In the genomic region with DNA sequence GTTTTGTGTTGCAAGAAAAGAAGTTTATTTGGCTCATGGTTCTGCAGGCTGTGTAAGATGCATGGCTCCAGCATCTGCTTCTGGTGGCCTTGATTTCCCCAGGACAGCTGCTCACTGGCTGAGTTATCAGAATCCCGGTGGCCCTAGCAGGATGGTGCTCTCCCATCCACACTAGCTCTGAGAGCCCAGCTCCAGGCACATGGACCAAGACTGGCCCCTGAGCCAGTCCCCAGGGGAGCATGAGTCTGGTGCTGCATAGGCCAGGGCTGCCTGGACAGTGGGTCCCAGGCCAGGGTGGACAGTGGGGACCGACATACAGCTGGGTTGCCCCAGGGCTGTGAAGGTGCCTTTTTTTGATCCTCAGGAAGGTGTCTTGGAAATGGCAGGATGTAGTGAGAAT, we compare ENCODE assay signal across 21 cellular contexts. TPM values are rescaled to one million over a fixed set of nuclear protein-coding genes. Genes with fewer than 3 reads are reported as not detected.
DNase-seq lines count a peak whose midpoint lies in the region; ATAC-seq, FAIRE-seq and TF ChIP-seq lines count a peak whose summit lies in the region.
"Had no signal": no experiment of that assay in that cellular context is flagged by ENCODE, and none has a peak within 500 bp of the region (broad histone marks: within the 10 kb centered on the region; RNA-seq: fewer than 3 reads in every experiment).

No MANE protein-coding gene starts in this region.

- no peak overlapping the region for H4K8ac ChIP-seq in H9 (replicated peaks; ENCODE audit: insufficient read length, low read depth, low read length)
- H4K8ac ChIP-seq in H1 (ENCODE audit: extremely low read depth, insufficient read depth, low read length): peak overlapping the region; percentile 51; the same call in 1 of the 2 replicates

- no peak overlapping the region for H3K23ac ChIP-seq in H9 (ENCODE audit: insufficient read length, low read depth, low read length)
- no peak overlapping the region for H3K23ac ChIP-seq in H1 (ENCODE audit: insufficient read length)

- H3K4ac ChIP-seq in H9 (ENCODE audit: low read depth, low read length) (no peak overlapping the region), H1 (replicated peaks; ENCODE audit: insufficient read length, low read depth, low read length) (no peak overlapping the region)

- no peak overlapping the region for H2BK120ac ChIP-seq in H9 (ENCODE audit: low read depth, low read length, poor library complexity, severe bottlenecking)
- no peak overlapping the region for H2BK120ac ChIP-seq in H1 (replicated peaks; ENCODE audit: low read depth, low read length)

- H3K9ac ChIP-seq in H9 (ENCODE audit: extremely low read depth, insufficient read length, low read length) (no peak overlapping the region), H1 (replicated peaks in 1 of 4; ENCODE audit: extremely low read depth in 1 of 4, low read depth in 3 of 4, low read length in 3 of 4) (no peak overlapping the region)

- peaks cover 20 to 76% of the 10 kb centered on the region in 2 experiments for H3K9me3 Mint-ChIP-seq in H9
- H3K9me3 Mint-ChIP-seq: CD8-positive, alpha-beta memory T cell; IgD-negative memory B cell had no signal

- TF ChIP-seq CTCF in H9 (conservative IDR thresholded peaks at IDR 0.05) (no peak), H1 (IDR thresholded peaks at IDR 0.05; ENCODE audit: control extremely low read depth in 1 of 3, insufficient read depth in 1 of 3, low read depth in 1 of 3, low read length in 3 of 3) (no peak), spleen (IDR thresholded peaks at IDR 0.05 in 8 of 11, conservative IDR thresholded peaks at IDR 0.05 in 3 of 11) (no peak), esophagus squamous epithelium (IDR thresholded peaks at IDR 0.05) (no peak)

- DNase-seq in H9 (peak; percentile 11), H1 (ENCODE audit: low read depth in 1 of 2, low spot score in 2 of 2) (no peak), mesenteric fat pad (ENCODE audit: low spot score) (peak; percentile 24), spleen (peak; percentile 66), DMS79 treated with DMSO at 0.1 percent for 48 hours (lab: John Stamatoyannopoulos, UW) (no peak), esophagus squamous epithelium (lab: John Stamatoyannopoulos, UW) (no peak)
- DNase-seq: BE2C; C1 segment of cervical spinal cord; CD4-positive, CD25-positive, alpha-beta regulatory T cell; CD8-positive, alpha-beta memory T cell; COR-L47; DMS 273 treated with DMSO at 0.1 percent for 48 hours; DMS53; H7 had no signal

- peaks cover 6 to 14% (median 6%) of the 10 kb centered on the region in 3 experiments for H3K36me3 Mint-ChIP-seq in H9 (ENCODE audit: insufficient read depth in 1 of 3, low read depth in 3 of 3)
- H3K36me3 Mint-ChIP-seq: CD4-positive, CD25-positive, alpha-beta regulatory T cell; IgD-negative memory B cell had no signal

- intact Hi-C loops in spleen (cut with DNase I; ENCODE audit: low total_unique reads): no loop called here
- intact Hi-C loops in esophagus squamous epithelium (cut with DNase I): no loop called here

- H3T11ph ChIP-seq in H9 (ENCODE audit: low read length): no peak overlapping the region

- no peak overlapping the region for H2AFZ ChIP-seq in H9 (ENCODE audit: low read length)
- H2AFZ ChIP-seq in H1 (ENCODE audit: low read length): no peak overlapping the region
- H2AFZ ChIP-seq: GM23338 had no signal

- H3K4me1 Mint-ChIP-seq in H9: no peaks in the 10 kb centered on the region; a peak in 1 of 4 replicates
- H3K4me1 Mint-ChIP-seq: CD4-positive, CD25-positive, alpha-beta regulatory T cell; CD8-positive, alpha-beta memory T cell; GM23338 had no signal

- H3K56ac ChIP-seq in H9 (ENCODE audit: insufficient read length, low read depth, low read length) (no peak overlapping the region), H1 (replicated peaks; ENCODE audit: insufficient read length, low read depth, low read length) (no peak overlapping the region)

- POLR2A ChIA-PET in H1 (lab: Charles Lee; ENCODE audit: partially characterized antibody): interaction anchor here (1.6 kb wide), 1 partner anchor 9 kb away, joined by 7 read pairs; no protein-coding TSS in a partner anchor

- no peaks in the 10 kb centered on the region; the same call in 1 of the 2 replicates for H3K27me3 Mint-ChIP-seq in H9 (ENCODE audit: low read depth)

- no peak for TF ChIP-seq EP300 in H1 (IDR thresholded peaks at IDR 0.05; ENCODE audit: borderline replicate concordance in 1 of 2, low read depth in 2 of 2, low read length in 2 of 2)

- no peaks in the 10 kb centered on the region for H3K79me2 ChIP-seq in H9 (ENCODE audit: insufficient read depth, low read length)
- no peaks in the 10 kb centered on the region for H3K79me2 ChIP-seq in H1 (ENCODE audit: control insufficient read depth in 1 of 2, insufficient read depth in 2 of 2, low read length in 2 of 2)

- H3K9me3 ChIP-seq in H9 (ENCODE audit: control insufficient read depth, low read depth, low read length) (no peaks in the 10 kb centered on the region), H1 (ENCODE audit: insufficient read depth in 2 of 2, low read depth in 1 of 2, low read length in 1 of 2) (no peaks in the 10 kb centered on the region), spleen (no peaks in the 10 kb centered on the region), esophagus squamous epithelium (no peaks in the 10 kb centered on the region)
- H3K9me3 ChIP-seq: BE2C had no signal

- no peaks in the 10 kb centered on the region for H3K79me1 ChIP-seq in H9 (ENCODE audit: insufficient read depth, low read depth, low read length, poor library complexity, severe bottlenecking)
- no peaks in the 10 kb centered on the region for H3K79me1 ChIP-seq in H1 (ENCODE audit: low read depth, low read length)

- no peak overlapping the region for H3K27ac ChIP-seq in H9 (ENCODE audit: insufficient read length, low read depth, low read length)
- no peak overlapping the region for H3K27ac ChIP-seq in H1 (ENCODE audit: low read depth, low read length)
- no peak overlapping the region for H3K27ac ChIP-seq in spleen
- H3K27ac ChIP-seq in esophagus squamous epithelium: no peak overlapping the region

- no peak overlapping the region for H3K4me2 ChIP-seq in H9 (ENCODE audit: insufficient read depth, insufficient read length, low read length)
- no peak overlapping the region for H3K4me2 ChIP-seq in H1 (ENCODE audit: insufficient read depth in 1 of 2, low read depth in 2 of 2, low read length in 2 of 2)
- H3K4me2 ChIP-seq: GM23338 had no signal

- H3K4me1 ChIP-seq in H9 (ENCODE audit: insufficient read depth, low read length): no peaks in the 10 kb centered on the region
- no peaks in the 10 kb centered on the region for H3K4me1 ChIP-seq in H1 (replicated peaks in 1 of 4; ENCODE audit: control insufficient read depth in 3 of 4, insufficient read depth in 4 of 4, low read length in 3 of 4)
- peaks cover 0 to 20% (median 2%) of the 10 kb centered on the region in 6 donors for H3K4me1 ChIP-seq in spleen
- H3K4me1 ChIP-seq in esophagus squamous epithelium: no peaks in the 10 kb centered on the region
- H3K4me1 ChIP-seq: BE2C had no signal

- H4K5ac ChIP-seq in H9 (ENCODE audit: insufficient read length, low read depth, low read length) (no peak overlapping the region), H1 (ENCODE audit: insufficient read length, low read depth, low read length) (no peak overlapping the region)

- H2BK5ac ChIP-seq in H9 (ENCODE audit: insufficient read length, low read length): no peak overlapping the region
- no peak overlapping the region for H2BK5ac ChIP-seq in H1 (ENCODE audit: low read depth, low read length)

- no CpG with 5 or more reads among the region's 2 CpGs for WGBS in H9 (ENCODE audit: extremely low coverage, insufficient read length, low lambda C conversion rate)
- 100% methylated on average over 2 of the region's 2 CpGs; no CpG with 5 or more reads in 1 of the 2 experiments for WGBS in H1 (ENCODE audit: extremely low coverage in 1 of 2, insufficient coverage in 1 of 2, insufficient read length in 1 of 2, insufficient replicate concordance in 2 of 2, low coverage in 1 of 2, low lambda C conversion rate in 2 of 2, missing lambda C conversion rate in 1 of 2), 2 experiments
- WGBS in spleen, 5 donors: 83 to 95% (median 85%) methylated on average over 2 of the region's 2 CpGs
- WGBS in esophagus squamous epithelium, 2 donors: 60% methylated on average over 1 of the region's 2 CpGs; no CpG with 5 or more reads in 1 of the 2 donors

- H3K27me3 ChIP-seq in H9 (ENCODE audit: insufficient read depth, low read length) (no peaks in the 10 kb centered on the region), H1 (replicated peaks in 1 of 4; ENCODE audit: control insufficient read depth in 3 of 4, extremely low read depth in 1 of 4, insufficient read depth in 3 of 4, low read length in 3 of 4) (no peaks in the 10 kb centered on the region), spleen (replicated peaks in 1 of 7) (peaks cover 0 to 18% (median 0%) of the 10 kb centered on the region in 7 donors), esophagus squamous epithelium (peaks cover 0 to 9% (median 0%) of the 10 kb centered on the region in 4 donors)
- H3K27me3 ChIP-seq: BE2C had no signal

- H3K14ac ChIP-seq in H9 (ENCODE audit: insufficient read depth, low read length) (no peak overlapping the region; the same call in 1 of the 2 replicates), H1 (ENCODE audit: insufficient read length) (no peak overlapping the region)

- H4K91ac ChIP-seq in H9 (ENCODE audit: insufficient read length, low read depth, low read length) (no peak overlapping the region), H1 (replicated peaks; ENCODE audit: insufficient read length, low read length) (no peak overlapping the region)

- H3K36me3 ChIP-seq in H1 (ENCODE audit: control insufficient read depth in 2 of 4, insufficient read depth in 4 of 4, low read length in 3 of 4) (peaks cover 0 to 13% (median 4%) of the 10 kb centered on the region in 4 experiments; a peak in 1 of 8 replicates), spleen (peaks cover 0 to 100% (median 8%) of the 10 kb centered on the region in 6 donors), esophagus squamous epithelium (no peaks in the 10 kb centered on the region)
- H3K36me3 ChIP-seq: BE2C had no signal

- CTCF ChIA-PET in H1 (lab: Charles Lee; ENCODE audit: partially characterized antibody): interaction anchor here (0.9 to 1.1 kb wide), 2 partner anchors 18 to 386 kb away, joined by 3 to 4 read pairs; no protein-coding TSS in a partner anchor

- H3K18ac ChIP-seq in H9 (ENCODE audit: insufficient read length, low read depth, low read length) (no peak overlapping the region), H1 (ENCODE audit: extremely low read depth, low read length) (no peak overlapping the region)

- H3K23me2 ChIP-seq in H9 (ENCODE audit: insufficient read length, low read depth, low read length, poor library complexity, severe bottlenecking): no peaks in the 10 kb centered on the region
- peaks cover 5% of the 10 kb centered on the region; the same call in 1 of the 2 replicates for H3K23me2 ChIP-seq in H1 (ENCODE audit: low read depth, low read length)

- H2AK5ac ChIP-seq in H9 (ENCODE audit: insufficient read length, low read length): no peak overlapping the region
- no peak overlapping the region for H2AK5ac ChIP-seq in H1 (ENCODE audit: low read depth, low read length)

- no peak for ATAC-seq in HG03378 (IDR thresholded peaks at IDR 0.05; ENCODE audit: unreplicated experiment)
- ATAC-seq: GM23338, HepG2 had no signal

- no peak overlapping the region for H2BK15ac ChIP-seq in H9 (ENCODE audit: low read depth, low read length)
- no peak overlapping the region for H2BK15ac ChIP-seq in H1 (ENCODE audit: low read length)

- TF ChIP-seq POLR2A in H1 (IDR thresholded peaks at IDR 0.05; ENCODE audit: control extremely low read depth in 1 of 2, low read depth in 2 of 2, low read length in 2 of 2) (no peak), spleen (IDR thresholded peaks at IDR 0.05) (no peak), esophagus squamous epithelium (IDR thresholded peaks at IDR 0.05) (no peak)

- no peak overlapping the region for H3K27ac Mint-ChIP-seq in H9
- H3K27ac Mint-ChIP-seq: CD4-positive, CD25-positive, alpha-beta regulatory T cell; CD8-positive, alpha-beta memory T cell; GM23338; IgD-negative memory B cell had no signal

- no peak for TF ChIP-seq RAD21 in H1 (IDR thresholded peaks at IDR 0.05 in 1 of 2, conservative IDR thresholded peaks at IDR 0.05 in 1 of 2; ENCODE audit: low read depth in 2 of 2, low read length in 2 of 2)

- H3K4me3 Mint-ChIP-seq in H9: no peak overlapping the region
- H3K4me3 Mint-ChIP-seq: CD4-positive, CD25-positive, alpha-beta regulatory T cell; CD8-positive, alpha-beta memory T cell; GM23338 had no signal

- H2BK12ac ChIP-seq in H9 (ENCODE audit: insufficient read length, low read depth, low read length): no peak overlapping the region
- H2BK12ac ChIP-seq in H1 (ENCODE audit: low read depth, low read length): no peak overlapping the region

- H3K4me3 ChIP-seq in H1 (ENCODE audit: extremely low read depth in 1 of 4, insufficient read depth in 2 of 4, low read depth in 3 of 4, low read length in 4 of 4): no peak overlapping the region
- H3K4me3 ChIP-seq in spleen: no peak overlapping the region
- no peak overlapping the region for H3K4me3 ChIP-seq in esophagus squamous epithelium
- H3K4me3 ChIP-seq: GM23338 had no signal

- H2BK20ac ChIP-seq in H9 (ENCODE audit: low read depth, low read length, poor library complexity, severe bottlenecking): no peak overlapping the region
- no peak overlapping the region for H2BK20ac ChIP-seq in H1 (ENCODE audit: low read length)

- H4K20me1 ChIP-seq in H9 (ENCODE audit: control insufficient read depth, insufficient read depth, insufficient read length) (no peaks in the 10 kb centered on the region), H1 (replicated peaks in 1 of 2; ENCODE audit: control insufficient read depth in 1 of 2, insufficient read depth in 2 of 2, low read length in 2 of 2) (peaks cover 0 to 2% of the 10 kb centered on the region in 2 experiments)

- FAIRE-seq in H1 (lab: Jason Lieb, UNC): no peak
- FAIRE-seq: G401.6, GM12891, GM19239, HepG2 had no signal

RNA-seq across cellular contexts. Expression of a gene that starts 10.4 kb away (rescaled TPM):
- 1.2 and 1.4 TPM in 2 replicates for total RNA-seq in H9 (2021)
- 3.2 and 4.5 TPM in 2 replicates for total RNA-seq in H1 (2021; fragmentation: NEBNext Ultra II Directional; extraction: Animal tissue kit (Norgen Biotek cat#: 25700))
- polyA plus RNA-seq in H1 (2011; rRNA removed): 2.0 and 3.7 TPM in 2 replicates
- polyA plus RNA-seq in H1 (2011; cell fraction: cytosol; rRNA removed): 1.8 TPM
- 15.4 TPM for polyA plus RNA-seq in H1 (2011; cell fraction: nucleus; rRNA removed)
- 1.6 to 4.8 TPM (median 4.1 TPM) in 4 replicates for polyA plus RNA-seq in H1 (2012, experiment 1 of 2)
- polyA plus RNA-seq in H1 (2012, experiment 2 of 2): 1.5 TPM
- polyA plus RNA-seq in H1 (2013, experiment 1 of 2): 4.2 TPM
- polyA plus RNA-seq in H1 (2013, experiment 2 of 2): 3.3 TPM
- 7.5 and 9.6 TPM in 2 replicates for polyA minus RNA-seq in H1 (2011; rRNA and poly(A)+ RNA removed)
- polyA minus RNA-seq in H1 (2011; cell fraction: cytosol; rRNA and poly(A)+ RNA removed): 2.4 TPM
- polyA minus RNA-seq in H1 (2011; cell fraction: nucleus; rRNA and poly(A)+ RNA removed): 8.8 TPM
- 10.9 TPM for total RNA-seq in mesenteric fat pad
- 100 to 1,000 TPM in 4 of 7 donors, 10 to 100 TPM in 3; 58.0 to 183 (median 100) TPM for total RNA-seq in spleen
- polyA plus RNA-seq in spleen: 1 to 10 TPM; 4.0 to 9.9 (median 6.0) TPM
- total RNA-seq in esophagus squamous epithelium: 1 to 10 TPM in 3 of 4 donors, under 1 TPM in 1; 0.49 to 5.8 (median 4.0) TPM
- total RNA-seq: H7 had no signal
- polyA plus RNA-seq: HepG2 had no signal

Comparison
In these comparisons a context has a peak if more than half of its experiments do, and no peak if none do; other contexts are left out.
1. DNase-seq: peak in H9 (single experiment), mesenteric fat pad (single experiment) and spleen (single experiment); none in H1 (0 of 2), DMS79 treated with DMSO at 0.1 percent for 48 hours (single experiment) and esophagus squamous epithelium (single experiment).